In genomic region chr4:10179957-10180602, GRCh38 we compare ENCODE assay signal across 20 cellular contexts.
DNase-seq lines count a peak whose midpoint lies in the region; TF ChIP-seq lines count a peak whose summit lies in the region.
"Had no signal": no experiment of that assay in that cellular context is flagged by ENCODE, and none has a peak within 500 bp of the region (broad histone marks: within the 10 kb centered on the region; RNA-seq: fewer than 3 reads in every experiment).

No MANE protein-coding gene starts in this region.

- no peak overlapping the region for H4K12ac ChIP-seq in trophoblast cell (ENCODE audit: low read depth, low read length)

- peak overlapping the region; percentile 47 for H4K91ac ChIP-seq in trophoblast cell (ENCODE audit: low read depth, low read length)

- H2BK5ac ChIP-seq in trophoblast cell (ENCODE audit: low read depth, low read length, poor library complexity), result no peak overlapping the region

- CTCF ChIA-PET in activated CD4-positive, alpha-beta memory T cell treated with anti-CD3 and anti-CD28 coated beads, Interleukin-2, amount 10 ng/mL, durations not matched to agents 7 days and 5 days (lab: Charles Lee), result interaction anchor here (3.0 kb wide), 1 partner anchor 19 kb away, joined by 15 read pairs; no protein-coding TSS in a partner anchor
- CTCF ChIA-PET in activated CD4-positive, alpha-beta memory T cell treated with anti-CD3 and anti-CD28 coated beads for 36 hours (lab: Charles Lee), result interaction anchor here (1.2 to 1.3 kb wide), 2 partner anchors 21 to 22 kb away, joined by 4 to 6 read pairs; no protein-coding TSS in a partner anchor

- no peaks in the 10 kb centered on the region for H3K36me3 ChIP-seq in brain microvascular endothelial cell (replicated peaks)
- H3K36me3 ChIP-seq in trophoblast cell (ENCODE audit: control insufficient read depth in 1 of 2, insufficient read depth in 2 of 2, low read length in 2 of 2), result no peaks in the 10 kb centered on the region
- H3K36me3 ChIP-seq in BE2C, result no peaks in the 10 kb centered on the region
- H3K36me3 ChIP-seq: upper lobe of right lung had no signal

- intact Hi-C loops in activated CD4-positive, alpha-beta memory T cell treated with anti-CD3 and anti-CD28 coated beads for 36 hours (cut with micrococcal nuclease), result loop anchor here (5.0 to 10.0 kb wide), 4 partner anchors 65 to 1305 kb away; no protein-coding TSS in a partner anchor

- peaks cover 29% of the 10 kb centered on the region for H3K36me3 Mint-ChIP-seq in activated CD4-positive, alpha-beta memory T cell treated with anti-CD3 and anti-CD28 coated beads, Interleukin-2, amount 10 ng/mL, durations not matched to agents 7 days and 5 days (ENCODE audit: low read depth)
- no peaks in the 10 kb centered on the region for H3K36me3 Mint-ChIP-seq in activated CD4-positive, alpha-beta memory T cell treated with anti-CD3 and anti-CD28 coated beads for 36 hours
- H3K36me3 Mint-ChIP-seq: brain, WTC11 had no signal

- peak overlapping the region; percentile 62 for H2AK5ac ChIP-seq in trophoblast cell (ENCODE audit: low read length)

- H3K4ac ChIP-seq in trophoblast cell (ENCODE audit: low read depth, low read length), result no peak overlapping the region

- TF ChIP-seq CTCF in brain microvascular endothelial cell (IDR thresholded peaks at IDR 0.05; ENCODE audit: low read depth, low read length, missing control alignments) (no peak), BE2C (IDR thresholded peaks at IDR 0.05; ENCODE audit: low read depth, low read length) (no peak)

- H3K23ac ChIP-seq in trophoblast cell (ENCODE audit: low read length), result no peak overlapping the region

- H3K4me3 Mint-ChIP-seq in activated CD4-positive, alpha-beta memory T cell treated with anti-CD3 and anti-CD28 coated beads, Interleukin-2, amount 10 ng/mL, durations not matched to agents 7 days and 5 days, result no peak overlapping the region
- H3K4me3 Mint-ChIP-seq in activated CD4-positive, alpha-beta memory T cell treated with anti-CD3 and anti-CD28 coated beads for 36 hours, result no peak overlapping the region
- H3K4me3 Mint-ChIP-seq: brain, nephron progenitor cell, WTC11 had no signal

- no peak overlapping the region for H2AFZ ChIP-seq in trophoblast cell (ENCODE audit: insufficient read depth, low read length, poor library complexity)

- peaks cover 9 to 16% of the 10 kb centered on the region in 2 experiments for H3K4me1 ChIP-seq in trophoblast cell (ENCODE audit: control insufficient read depth in 1 of 2, insufficient read depth in 2 of 2, low read length in 2 of 2)
- H3K4me1 ChIP-seq in BE2C, result no peaks in the 10 kb centered on the region
- H3K4me1 ChIP-seq: A549, upper lobe of right lung had no signal

- H3K4me2 ChIP-seq in trophoblast cell (ENCODE audit: low read length), result no peak overlapping the region
- H3K4me2 ChIP-seq: A549 had no signal

- H3K27ac Mint-ChIP-seq in activated CD4-positive, alpha-beta memory T cell treated with anti-CD3 and anti-CD28 coated beads, Interleukin-2, amount 10 ng/mL, durations not matched to agents 7 days and 5 days, result peak overlapping the region; percentile 90
- H3K27ac Mint-ChIP-seq in activated CD4-positive, alpha-beta memory T cell treated with anti-CD3 and anti-CD28 coated beads for 36 hours, result no peak overlapping the region
- H3K27ac Mint-ChIP-seq: brain, nephron progenitor cell, WTC11 had no signal

- in situ Hi-C loops in brain microvascular endothelial cell (cut with HindIII; ENCODE audit: low pct_ligation_motif_present, low sequenced_read_pairs), result no loop called here

- no peak for DNase-seq in activated CD4-positive, alpha-beta memory T cell treated with anti-CD3 and anti-CD28 coated beads, Interleukin-2, amount 10 ng/mL, durations not matched to agents 7 days and 5 days
- no peak for DNase-seq in activated CD4-positive, alpha-beta memory T cell treated with anti-CD3 and anti-CD28 coated beads for 36 hours
- DNase-seq in GM04503 (ENCODE audit: low read depth) (peak; percentile 70), brain microvascular endothelial cell (peak; percentile 24), trophoblast cell (peak in 1 of 2 donors; percentile 50), midbrain (lab: John Stamatoyannopoulos, UW) (no peak), NK-92 (lab: John Stamatoyannopoulos, UW; ENCODE audit: unreplicated experiment) (no peak), BE2C (no peak)
- DNase-seq: activated CD8-positive, alpha-beta memory T cell treated with anti-CD3 and anti-CD28 coated beads, Interleukin-2, amount 50 U/mL, for 48 hours; activated naive CD4-positive, alpha-beta T cell; hippocampal formation; kidney; NCI-H524; nephron progenitor cell; SIG-M5; stimulated activated naive CD4-positive, alpha-beta T cell treated with Interleukin-2 at 50 U/mL for 16 hours; upper lobe of right lung had no signal

- H3K27me3 ChIP-seq in brain microvascular endothelial cell (replicated peaks), result no peaks in the 10 kb centered on the region
- H3K27me3 ChIP-seq in trophoblast cell (ENCODE audit: insufficient read depth, low read length), result no peaks in the 10 kb centered on the region
- H3K27me3 ChIP-seq in BE2C, result no peaks in the 10 kb centered on the region
- H3K27me3 ChIP-seq: upper lobe of right lung had no signal

- no peak overlapping the region for H3K14ac ChIP-seq in trophoblast cell (ENCODE audit: low read length)

- peaks cover 7% of the 10 kb centered on the region for H3K79me2 ChIP-seq in trophoblast cell (ENCODE audit: control insufficient read depth, insufficient read depth, low read length, poor library complexity)

- no peaks in the 10 kb centered on the region for H3K27me3 Mint-ChIP-seq in activated CD4-positive, alpha-beta memory T cell treated with anti-CD3 and anti-CD28 coated beads, Interleukin-2, amount 10 ng/mL, durations not matched to agents 7 days and 5 days
- H3K27me3 Mint-ChIP-seq in activated CD4-positive, alpha-beta memory T cell treated with anti-CD3 and anti-CD28 coated beads for 36 hours, result no peaks in the 10 kb centered on the region

- peaks cover 27% of the 10 kb centered on the region for H3K79me1 ChIP-seq in trophoblast cell (ENCODE audit: low read length)

- peaks cover 13% of the 10 kb centered on the region for H3K9me3 Mint-ChIP-seq in activated CD4-positive, alpha-beta memory T cell treated with anti-CD3 and anti-CD28 coated beads, Interleukin-2, amount 10 ng/mL, durations not matched to agents 7 days and 5 days
- no peaks in the 10 kb centered on the region for H3K9me3 Mint-ChIP-seq in activated CD4-positive, alpha-beta memory T cell treated with anti-CD3 and anti-CD28 coated beads for 36 hours
- H3K9me3 Mint-ChIP-seq: brain, nephron progenitor cell had no signal

- no peak overlapping the region for H3K9ac ChIP-seq in trophoblast cell (ENCODE audit: low read length)

- H3K4me3 ChIP-seq in brain microvascular endothelial cell (ENCODE audit: low read depth, low read length) (no peak overlapping the region), trophoblast cell (ENCODE audit: low read depth, low read length) (no peak overlapping the region), BE2C (ENCODE audit: low read depth, low read length) (no peak overlapping the region)
- H3K4me3 ChIP-seq: A549, upper lobe of right lung had no signal

- H3K4me1 Mint-ChIP-seq in activated CD4-positive, alpha-beta memory T cell treated with anti-CD3 and anti-CD28 coated beads, Interleukin-2, amount 10 ng/mL, durations not matched to agents 7 days and 5 days, result peaks cover 49% of the 10 kb centered on the region
- H3K4me1 Mint-ChIP-seq in activated CD4-positive, alpha-beta memory T cell treated with anti-CD3 and anti-CD28 coated beads for 36 hours (ENCODE audit: low read depth), result peaks cover 34% of the 10 kb centered on the region
- H3K4me1 Mint-ChIP-seq: nephron progenitor cell, WTC11 had no signal

- H2BK120ac ChIP-seq in trophoblast cell (ENCODE audit: insufficient read depth, low read length, poor library complexity), result peak overlapping the region; percentile 11

- POLR2A ChIA-PET in activated CD4-positive, alpha-beta memory T cell treated with anti-CD3 and anti-CD28 coated beads, Interleukin-2, amount 10 ng/mL, durations not matched to agents 7 days and 5 days (lab: Charles Lee), result no interaction called here
- POLR2A ChIA-PET in activated CD4-positive, alpha-beta memory T cell treated with anti-CD3 and anti-CD28 coated beads for 36 hours (lab: Charles Lee), result no interaction called here

- peak overlapping the region; percentile 94 for H3K27ac ChIP-seq in brain microvascular endothelial cell
- H3K27ac ChIP-seq in trophoblast cell (ENCODE audit: low read depth, low read length), result no peak overlapping the region
- H3K27ac ChIP-seq: A549, upper lobe of right lung had no signal

- no peak overlapping the region for H4K8ac ChIP-seq in trophoblast cell (ENCODE audit: low read depth, low read length)

- no peaks in the 10 kb centered on the region for H3K9me3 ChIP-seq in trophoblast cell (ENCODE audit: insufficient read depth, low read depth, low read length)
- no peaks in the 10 kb centered on the region for H3K9me3 ChIP-seq in BE2C
- H3K9me3 ChIP-seq: A549, upper lobe of right lung had no signal

- H3K18ac ChIP-seq in trophoblast cell (ENCODE audit: low read length), result peak overlapping the region; percentile 27

- H2BK12ac ChIP-seq in trophoblast cell (ENCODE audit: low read length), result peak overlapping the region; percentile 96

- no CpG with 5 or more reads among the region's 4 CpGs for WGBS in trophoblast cell (ENCODE audit: extremely low coverage, insufficient coverage, insufficient read length)

Comparison
In these comparisons a context has a peak if more than half of its experiments do, and no peak if none do; other contexts are left out.
1. DNase-seq: peak in GM04503 (single experiment) and brain microvascular endothelial cell (single experiment); none in activated CD4-positive, alpha-beta memory T cell treated with anti-CD3 and anti-CD28 coated beads, Interleukin-2, amount 10 ng/mL, durations not matched to agents 7 days and 5 days (single experiment), activated CD4-positive, alpha-beta memory T cell treated with anti-CD3 and anti-CD28 coated beads for 36 hours (single experiment), midbrain (single experiment), NK-92 (single experiment) and BE2C (single experiment).